ENCODE assay signal across 8 cellular contexts in the genomic region with DNA sequence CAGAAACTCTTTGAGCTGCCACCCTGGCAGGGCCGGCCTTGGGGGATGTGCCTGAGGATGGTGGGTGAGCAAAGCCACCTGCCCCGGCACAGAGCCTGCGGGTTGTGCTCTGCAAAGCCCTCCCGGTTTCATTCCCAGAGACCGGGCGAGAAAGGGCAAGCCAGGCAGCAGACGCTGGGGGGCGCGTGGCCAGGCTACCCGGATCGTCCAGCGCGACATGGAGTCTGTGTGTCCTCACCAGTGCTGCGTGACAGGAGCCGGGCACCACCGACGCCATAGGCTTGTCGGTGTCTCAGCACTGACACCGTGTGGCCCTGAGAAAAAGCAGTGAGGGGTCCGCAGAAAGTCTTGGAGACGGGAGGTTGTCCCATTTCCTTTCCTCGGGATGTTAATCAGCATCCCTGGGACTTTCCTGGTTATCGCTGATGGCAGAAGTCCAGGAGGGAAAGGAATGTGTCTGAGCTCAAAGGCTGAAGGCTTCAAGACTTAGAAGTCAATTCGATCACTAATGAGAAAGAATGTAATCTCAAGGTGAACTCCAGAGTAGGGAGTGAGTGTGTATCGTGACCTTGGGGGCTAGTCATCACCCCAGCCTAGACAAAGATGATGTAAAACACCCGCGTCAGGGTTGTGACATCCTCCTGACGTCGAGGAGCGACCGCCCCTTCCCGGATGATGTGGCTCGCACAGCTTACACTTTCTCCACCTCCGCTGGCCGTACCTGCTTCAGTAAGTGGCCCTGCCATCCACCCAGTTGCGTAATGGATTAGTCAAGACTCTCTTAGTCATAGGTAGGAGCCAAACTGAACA. TPM values are rescaled to one million over a fixed set of nuclear protein-coding genes. Genes with fewer than 3 reads are reported as not detected.
DNase-seq lines count a peak whose midpoint lies in the region; ATAC-seq and TF ChIP-seq lines count a peak whose summit lies in the region.

No MANE protein-coding gene starts in this region.

- peak overlapping the region; percentile 48 for H3K4me3 Mint-ChIP-seq in activated CD4-positive, alpha-beta memory T cell treated with anti-CD3 and anti-CD28 coated beads for 36 hours
- H3K4me3 Mint-ChIP-seq in endothelial cell (ENCODE audit: unreplicated experiment) = no peak overlapping the region

- H3K27ac Mint-ChIP-seq in activated CD4-positive, alpha-beta memory T cell treated with anti-CD3 and anti-CD28 coated beads for 36 hours = no peak overlapping the region
- no peak overlapping the region for H3K27ac Mint-ChIP-seq in endothelial cell (ENCODE audit: unreplicated experiment)

- no peak for ATAC-seq in GM19455 (IDR thresholded peaks at IDR 0.05; ENCODE audit: unreplicated experiment)

- peaks cover 24% of the 10 kb centered on the region for H3K27me3 Mint-ChIP-seq in activated CD4-positive, alpha-beta memory T cell treated with anti-CD3 and anti-CD28 coated beads for 36 hours
- H3K27me3 Mint-ChIP-seq in endothelial cell (ENCODE audit: unreplicated experiment) = peaks cover 3% of the 10 kb centered on the region

- CTCF ChIA-PET in activated CD4-positive, alpha-beta memory T cell treated with anti-CD3 and anti-CD28 coated beads for 36 hours (lab: Charles Lee) = interaction anchor here (0.5 to 8.1 kb wide), 24 partner anchors 21 to 1361 kb away, joined by 3 to 100 read pairs (median 4); partner anchors contain the start of gene MAPKBP1

- intact Hi-C loops in activated CD4-positive, alpha-beta memory T cell treated with anti-CD3 and anti-CD28 coated beads for 36 hours (cut with micrococcal nuclease) = loop anchor here (1.0 kb wide), 1 partner anchor 117 kb away; no protein-coding TSS in a partner anchor

- H3K9me3 Mint-ChIP-seq in activated CD4-positive, alpha-beta memory T cell treated with anti-CD3 and anti-CD28 coated beads for 36 hours = no peaks in the 10 kb centered on the region
- H3K9me3 Mint-ChIP-seq in endothelial cell (ENCODE audit: unreplicated experiment) = no peaks in the 10 kb centered on the region

- no peaks in the 10 kb centered on the region for H3K36me3 Mint-ChIP-seq in activated CD4-positive, alpha-beta memory T cell treated with anti-CD3 and anti-CD28 coated beads for 36 hours
- H3K36me3 Mint-ChIP-seq in endothelial cell (ENCODE audit: low read depth, unreplicated experiment) = no peaks in the 10 kb centered on the region

- peaks cover 13% of the 10 kb centered on the region for H3K4me1 Mint-ChIP-seq in activated CD4-positive, alpha-beta memory T cell treated with anti-CD3 and anti-CD28 coated beads for 36 hours (ENCODE audit: low read depth)
- peaks cover 14% of the 10 kb centered on the region for H3K4me1 Mint-ChIP-seq in endothelial cell (ENCODE audit: unreplicated experiment)

- POLR2A ChIA-PET in activated CD4-positive, alpha-beta memory T cell treated with anti-CD3 and anti-CD28 coated beads for 36 hours (lab: Charles Lee) = interaction anchor here (0.8 kb wide), 1 partner anchor 86 kb away, joined by 4 read pairs; no protein-coding TSS in a partner anchor

- DNase-seq in Ammon's horn (ENCODE audit: low spot score) (peak; percentile 84), HCEC 1CT (peak; percentile 57), NCI-H748 (lab: John Stamatoyannopoulos, UW; ENCODE audit: unreplicated experiment) (peak; percentile 81), endothelial cell (ENCODE audit: low spot score) (peak; percentile 89), medulla oblongata (ENCODE audit: extremely low spot score) (peak; percentile 77)
- peak; percentile 81 for DNase-seq in activated CD4-positive, alpha-beta memory T cell treated with anti-CD3 and anti-CD28 coated beads for 36 hours
- peak; percentile 19 for DNase-seq in stimulated activated CD8-positive, alpha-beta memory T cell treated with anti-CD3 and anti-CD28 coated beads, Interleukin-15, amount 100 ng/mL, for 4 hours (ENCODE audit: low read depth in 2 of 2)

- peak; percentile 38 for TF ChIP-seq CTCF in endothelial cell (IDR thresholded peaks at IDR 0.05; ENCODE audit: unreplicated experiment)

RNA-seq across cellular contexts. Expression of gene PLA2G4E, which starts 36.3 kb away (rescaled TPM):
- not detected for total RNA-seq in activated CD4-positive, alpha-beta memory T cell treated with anti-CD3 and anti-CD28 coated beads for 36 hours
- not detected for total RNA-seq in endothelial cell (ENCODE audit: unreplicated experiment)

RNA-seq across cellular contexts. Expression of gene PLA2G4D, which starts 37.2 kb away (rescaled TPM):
- total RNA-seq in activated CD4-positive, alpha-beta memory T cell treated with anti-CD3 and anti-CD28 coated beads for 36 hours = not detected
- not detected for total RNA-seq in endothelial cell (ENCODE audit: unreplicated experiment)

Comparison
In these comparisons a context has a peak if more than half of its experiments do, and no peak if none do; other contexts are left out.
1. DNase-seq: peak in every context shown above with its lines; median percentile 89 in endothelial cell; 84 in Ammon's horn; 81 in NCI-H748; 81 in activated CD4-positive, alpha-beta memory T cell treated with anti-CD3 and anti-CD28 coated beads for 36 hours; 77 in medulla oblongata; 57 in HCEC 1CT; 19 in stimulated activated CD8-positive, alpha-beta memory T cell treated with anti-CD3 and anti-CD28 coated beads, Interleukin-15, amount 100 ng/mL, for 4 hours.